Comparison of ENCODE assay signal across 11 cellular contexts in genomic region chr15:100241572-100242479, GRCh38.
A peak's percentile ranks its signal among the peaks of the same experiment; 100 is the strongest.
DNase-seq lines count a peak whose midpoint lies in the region; ATAC-seq, FAIRE-seq and TF ChIP-seq lines count a peak whose summit lies in the region.
"Had no signal": no experiment of that assay in that cellular context is flagged by ENCODE, and none has a peak within 500 bp of the region (broad histone marks: within the 10 kb centered on the region; RNA-seq: fewer than 3 reads in every experiment).

No MANE protein-coding gene starts in this region.

- H3K4me3 ChIP-seq in HEK293 (ENCODE audit: low read depth, low read length) (no peak overlapping the region), ovary (no peak overlapping the region), colonic mucosa (no peak overlapping the region)

- peak; percentile 87 for DNase-seq in RCC 7860 (ENCODE audit: low spot score)
- peak; percentile 88 for DNase-seq in fibroblast of gingiva (ENCODE audit: low read depth)
- peak; percentile 47 to 65 (median 52) for DNase-seq in ovary
- DNase-seq in NCI-H524 treated with DMSO at 0.1 percent for 48 hours (lab: John Stamatoyannopoulos, UW): no peak
- no peak for DNase-seq in colonic mucosa
- DNase-seq in activated naive CD8-positive, alpha-beta T cell treated with anti-CD3 and anti-CD28 coated beads, Interleukin-2, amount 50 U/mL, for 24 hours: no peak
- no peak for DNase-seq in DMS153 treated with DMSO at 0.1 percent for 48 hours (lab: John Stamatoyannopoulos, UW; ENCODE audit: unreplicated experiment)
- DNase-seq: activated naive CD4-positive, alpha-beta T cell treated with anti-CD3 and anti-CD28 coated beads for 36 hours; SK-N-SH; stimulated activated CD4-positive, alpha-beta T cell treated with anti-CD3 and anti-CD28 coated beads, Interleukin-2, amount 100 ng/mL, for 24 hours had no signal

- TF ChIP-seq POLR2A in ovary (IDR thresholded peaks at IDR 0.05): no peak

- H3K4me1 Mint-ChIP-seq in activated naive CD8-positive, alpha-beta T cell treated with anti-CD3 and anti-CD28 coated beads, Interleukin-2, amount 50 U/mL, for 24 hours: no peaks in the 10 kb centered on the region

- H3K36me3 ChIP-seq in HEK293 (ENCODE audit: control insufficient read depth in 2 of 2, insufficient read depth in 1 of 2, low read length in 2 of 2): no peaks in the 10 kb centered on the region
- H3K36me3 ChIP-seq in ovary: no peaks in the 10 kb centered on the region
- no peaks in the 10 kb centered on the region for H3K36me3 ChIP-seq in colonic mucosa

- TF ChIP-seq CTCF in HEK293 (tag by site-specific recombination; IDR thresholded peaks at IDR 0.05): no peak
- peak in 2 of 3 donors; percentile 2 to 21 for TF ChIP-seq CTCF in ovary (IDR thresholded peaks at IDR 0.05)
- no peak for TF ChIP-seq CTCF in colonic mucosa (IDR thresholded peaks at IDR 0.05)

- H3K27me3 ChIP-seq in ovary (no peaks in the 10 kb centered on the region), colonic mucosa (no peaks in the 10 kb centered on the region)

- no peaks in the 10 kb centered on the region for H3K36me3 Mint-ChIP-seq in activated naive CD8-positive, alpha-beta T cell treated with anti-CD3 and anti-CD28 coated beads, Interleukin-2, amount 50 U/mL, for 24 hours (ENCODE audit: low read depth)

- peak; percentile 38 for FAIRE-seq in RCC 7860 (lab: Jason Lieb, UNC)

- no peak overlapping the region for H3K27ac Mint-ChIP-seq in activated naive CD8-positive, alpha-beta T cell treated with anti-CD3 and anti-CD28 coated beads, Interleukin-2, amount 50 U/mL, for 24 hours
- H3K27ac Mint-ChIP-seq: activated naive CD4-positive, alpha-beta T cell treated with anti-CD3 and anti-CD28 coated beads for 36 hours had no signal

- POLR2A ChIA-PET in HEK293 (lab: Yijun Ruan, JAX): no interaction called here

- peaks cover 1% of the 10 kb centered on the region for H3K27me3 Mint-ChIP-seq in activated naive CD8-positive, alpha-beta T cell treated with anti-CD3 and anti-CD28 coated beads, Interleukin-2, amount 50 U/mL, for 24 hours

- ATAC-seq in activated naive CD8-positive, alpha-beta T cell treated with anti-CD3 and anti-CD28 coated beads, Interleukin-2, amount 50 U/mL, for 24 hours: no peak

- CTCF ChIA-PET in HEK293 (lab: Yijun Ruan, JAX): interaction anchor here (0.7 kb wide), 1 partner anchor 32 kb away, joined by 3 read pairs; no protein-coding TSS in a partner anchor

- intact Hi-C loops in ovary (cut with DNase I) (no loop called here), colonic mucosa (cut with DNase I) (no loop called here)

- no peak overlapping the region for H3K9ac ChIP-seq in colonic mucosa (ENCODE audit: low read depth in 2 of 2, low read length in 2 of 2)
- H3K9ac ChIP-seq: SK-N-SH had no signal

- no peak overlapping the region for H3K27ac ChIP-seq in HEK293 (ENCODE audit: extremely low read depth, low read depth, low read length)
- H3K27ac ChIP-seq in ovary: peak overlapping the region in 1 of 2 donors; percentile 48
- no peak overlapping the region for H3K27ac ChIP-seq in colonic mucosa

- peaks cover 8% of the 10 kb centered on the region for H3K9me3 Mint-ChIP-seq in activated naive CD8-positive, alpha-beta T cell treated with anti-CD3 and anti-CD28 coated beads, Interleukin-2, amount 50 U/mL, for 24 hours
- H3K9me3 Mint-ChIP-seq: activated naive CD4-positive, alpha-beta T cell treated with anti-CD3 and anti-CD28 coated beads for 36 hours had no signal

- WGBS in ovary, 3 donors: 31 to 50% (median 33%) methylated on average over 20 of the region's 20 CpGs

- H3K9me3 ChIP-seq in HEK293 (ENCODE audit: control insufficient read depth, insufficient read depth, low read depth, low read length) (no peaks in the 10 kb centered on the region), ovary (no peaks in the 10 kb centered on the region), colonic mucosa (no peaks in the 10 kb centered on the region)
- H3K9me3 ChIP-seq: SK-N-SH had no signal

- no peaks in the 10 kb centered on the region for H3K4me1 ChIP-seq in HEK293 (ENCODE audit: control insufficient read depth, insufficient read depth, low read length)
- peaks cover 19% of the 10 kb centered on the region for H3K4me1 ChIP-seq in ovary (ENCODE audit: insufficient read depth)
- H3K4me1 ChIP-seq in colonic mucosa: no peaks in the 10 kb centered on the region

- no peak overlapping the region for H3K4me3 Mint-ChIP-seq in activated naive CD8-positive, alpha-beta T cell treated with anti-CD3 and anti-CD28 coated beads, Interleukin-2, amount 50 U/mL, for 24 hours
- H3K4me3 Mint-ChIP-seq: activated naive CD4-positive, alpha-beta T cell treated with anti-CD3 and anti-CD28 coated beads for 36 hours had no signal

- TF ChIP-seq EP300 in ovary (IDR thresholded peaks at IDR 0.05): no peak

TF ChIP-seq in HEK293, 187 proteins besides CTCF, POLR2A, EP300 and RAD21:
- no peak for TF ChIP-seq SALL2 (tag by site-specific recombination; IDR thresholded peaks at IDR 0.05; ENCODE audit: borderline replicate concordance)
- no peak for TF ChIP-seq KLF7 (tag by site-specific recombination; IDR thresholded peaks at IDR 0.05; ENCODE audit: borderline replicate concordance)
- no peak for TF ChIP-seq ZNF530 (tag by site-specific recombination; IDR thresholded peaks at IDR 0.05; ENCODE audit: low read depth)
- TF ChIP-seq ZFP3 (tag by site-specific recombination; IDR thresholded peaks at IDR 0.05; ENCODE audit: low read depth): no peak
- no peak for TF ChIP-seq ZNF596 (tag by site-specific recombination; IDR thresholded peaks at IDR 0.05)
- no peak for TF ChIP-seq ZNF670 (tag by site-specific recombination; IDR thresholded peaks at IDR 0.05; ENCODE audit: low read depth)
- no peak for TF ChIP-seq ZNF433 (tag by site-specific recombination; IDR thresholded peaks at IDR 0.05; ENCODE audit: low read depth)
- peak; percentile 60 for TF ChIP-seq SP7 (tag by site-specific recombination; IDR thresholded peaks at IDR 0.05)
- no peak for TF ChIP-seq ZFHX2 (tag by site-specific recombination; conservative IDR thresholded peaks at IDR 0.05)
- no peak for TF ChIP-seq ZNF555 (tag by site-specific recombination; conservative IDR thresholded peaks at IDR 0.05)
- no peak for TF ChIP-seq ZNF335 (tag by site-specific recombination; conservative IDR thresholded peaks at IDR 0.05)
- TF ChIP-seq ZNF664 (tag by site-specific recombination; IDR thresholded peaks at IDR 0.05): no peak
- no peak for TF ChIP-seq ZNF571 (tag by site-specific recombination; IDR thresholded peaks at IDR 0.05)
- TF ChIP-seq ZEB2 (tag by site-specific recombination; IDR thresholded peaks at IDR 0.05): no peak
- TF ChIP-seq ZBTB8A (tag by site-specific recombination; IDR thresholded peaks at IDR 0.05): peak; percentile 34; the same call in 1 of the 2 replicates
- no peak for TF ChIP-seq TRIM28 (IDR thresholded peaks at IDR 0.05; ENCODE audit: borderline replicate concordance, low read length)
- TF ChIP-seq, protein P1, sequence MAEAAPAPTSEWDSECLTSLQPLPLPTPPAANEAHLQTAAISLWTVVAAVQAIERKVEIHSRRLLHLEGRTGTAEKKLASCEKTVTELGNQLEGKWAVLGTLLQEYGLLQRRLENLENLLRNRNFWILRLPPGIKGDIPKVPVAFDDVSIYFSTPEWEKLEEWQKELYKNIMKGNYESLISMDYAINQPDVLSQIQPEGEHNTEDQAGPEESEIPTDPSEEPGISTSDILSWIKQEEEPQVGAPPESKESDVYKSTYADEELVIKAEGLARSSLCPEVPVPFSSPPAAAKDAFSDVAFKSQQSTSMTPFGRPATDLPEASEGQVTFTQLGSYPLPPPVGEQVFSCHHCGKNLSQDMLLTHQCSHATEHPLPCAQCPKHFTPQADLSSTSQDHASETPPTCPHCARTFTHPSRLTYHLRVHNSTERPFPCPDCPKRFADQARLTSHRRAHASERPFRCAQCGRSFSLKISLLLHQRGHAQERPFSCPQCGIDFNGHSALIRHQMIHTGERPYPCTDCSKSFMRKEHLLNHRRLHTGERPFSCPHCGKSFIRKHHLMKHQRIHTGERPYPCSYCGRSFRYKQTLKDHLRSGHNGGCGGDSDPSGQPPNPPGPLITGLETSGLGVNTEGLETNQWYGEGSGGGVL (tag by site-specific recombination; IDR thresholded peaks at IDR 0.05): no peak
- no peak for TF ChIP-seq ZNF19 (tag by site-specific recombination; IDR thresholded peaks at IDR 0.05; ENCODE audit: low read depth)

Comparison
In these comparisons a context has a peak if more than half of its experiments do, and no peak if none do; other contexts are left out.
1. CTCF ChIP-seq: peak in ovary (2 of 3); none in HEK293 (single experiment) and colonic mucosa (single experiment).
2. DNase-seq: peak in RCC 7860 (single experiment), fibroblast of gingiva (single experiment) and ovary (5 of 5); none in NCI-H524 treated with DMSO at 0.1 percent for 48 hours (single experiment), colonic mucosa (single experiment), activated naive CD8-positive, alpha-beta T cell treated with anti-CD3 and anti-CD28 coated beads, Interleukin-2, amount 50 U/mL, for 24 hours (single experiment) and DMS153 treated with DMSO at 0.1 percent for 48 hours (single experiment).